Comparison of ENCODE assay signal across 23 cellular contexts in the genomic region with DNA sequence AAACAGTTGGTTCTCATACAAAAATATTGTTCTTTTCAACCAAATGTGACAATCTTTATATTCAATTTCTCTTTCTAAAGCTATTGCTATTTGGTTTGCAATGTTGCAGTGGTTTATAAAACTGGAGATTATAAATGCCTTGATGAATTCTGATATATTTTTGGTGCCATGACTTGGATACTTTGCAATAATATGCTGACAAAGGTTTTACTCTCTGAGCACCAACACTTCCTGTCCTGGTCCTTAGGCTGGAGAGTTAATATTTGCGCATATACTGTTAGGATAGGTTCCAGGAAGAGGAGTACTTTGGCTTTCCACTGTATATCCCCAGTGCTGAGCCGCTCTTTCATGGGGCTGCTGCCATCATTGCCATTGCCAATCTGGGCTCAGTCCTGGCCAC.
"Had no signal": no experiment of that assay in that cellular context is flagged by ENCODE, and none has a peak within 500 bp of the region (broad histone marks: within the 10 kb centered on the region; RNA-seq: fewer than 3 reads in every experiment).

No MANE protein-coding gene starts in this region.

- H3K27ac Mint-ChIP-seq: activated CD4-positive, alpha-beta T cell treated with anti-CD3 and anti-CD28 coated beads for 36 hours; activated naive CD4-positive, alpha-beta T cell treated with anti-CD3 and anti-CD28 coated beads for 36 hours; activated naive CD8-positive, alpha-beta T cell treated with anti-CD3 and anti-CD28 coated beads, Interleukin-2, amount 10 ng/mL, durations not matched to agents 7 days and 5 days; endodermal cell; memory B cell; nephron progenitor cell; stimulated activated naive CD8-positive, alpha-beta T cell treated with anti-CD3 and anti-CD28 coated beads, Interleukin-15, Interleukin-2, amounts not matched to agents 100 ng/mL and 50 ng/mL, for 24 hours had no signal

- H3K4me3 ChIP-seq: coronary artery, esophagus squamous epithelium, gastroesophageal sphincter, pancreas, psoas muscle, right atrium auricular region, thyroid gland had no signal

- DNase-seq: activated CD4-positive, alpha-beta T cell treated with anti-CD3 and anti-CD28 coated beads for 36 hours; activated CD4-positive, alpha-beta T cell treated with anti-CD3 and anti-CD28 coated beads, Interleukin-2, amount 50 U/mL, for 4 hours; activated CD8-positive, alpha-beta memory T cell treated with anti-CD3 and anti-CD28 coated beads, Interleukin-2, amount 50 U/mL, for 48 hours; activated naive CD4-positive, alpha-beta T cell treated with anti-CD3 and anti-CD28 coated beads for 36 hours; activated naive CD8-positive, alpha-beta T cell treated with anti-CD3 and anti-CD28 coated beads, Interleukin-2, amount 10 ng/mL, durations not matched to agents 7 days and 5 days; activated T-cell treated with anti-CD3 and anti-CD28 coated beads, Interleukin-2, amount 50 U/mL, for 4 hours; cerebellar nuclear complex; endodermal cell; esophagus squamous epithelium; head of caudate nucleus; hypothalamus; nephron progenitor cell; pancreas; psoas muscle; stimulated activated CD4-positive, alpha-beta T cell treated with anti-CD3 and anti-CD28 coated beads, Interleukin-4, amount 100 ng/mL, for 24 hours; substantia nigra; T-helper 9 cell; thyroid gland had no signal

- H3K36me3 ChIP-seq: gastroesophageal sphincter, pancreas, right atrium auricular region, thyroid gland had no signal

- H3K27ac ChIP-seq: coronary artery, esophagus squamous epithelium, gastroesophageal sphincter, pancreas, psoas muscle, right atrium auricular region, thyroid gland had no signal

- H3K9me3 ChIP-seq: esophagus squamous epithelium, gastroesophageal sphincter, pancreas, psoas muscle, right atrium auricular region, thyroid gland had no signal

- H3K27me3 Mint-ChIP-seq: activated CD4-positive, alpha-beta T cell treated with anti-CD3 and anti-CD28 coated beads for 36 hours; activated naive CD8-positive, alpha-beta T cell treated with anti-CD3 and anti-CD28 coated beads, Interleukin-2, amount 10 ng/mL, durations not matched to agents 7 days and 5 days; memory B cell; stimulated activated naive CD8-positive, alpha-beta T cell treated with anti-CD3 and anti-CD28 coated beads, Interleukin-15, Interleukin-2, amounts not matched to agents 100 ng/mL and 50 ng/mL, for 24 hours had no signal

- H3K27me3 ChIP-seq: esophagus squamous epithelium, gastroesophageal sphincter, pancreas, right atrium auricular region, thyroid gland had no signal

- H3K9me3 Mint-ChIP-seq: activated naive CD4-positive, alpha-beta T cell treated with anti-CD3 and anti-CD28 coated beads for 36 hours; activated T-cell treated with anti-CD3 and anti-CD28 coated beads, Interleukin-2, amount 50 U/mL, for 4 hours; endodermal cell; memory B cell; nephron progenitor cell had no signal

- H3K4me3 Mint-ChIP-seq: activated CD4-positive, alpha-beta T cell treated with anti-CD3 and anti-CD28 coated beads for 36 hours; activated naive CD4-positive, alpha-beta T cell treated with anti-CD3 and anti-CD28 coated beads for 36 hours; activated naive CD8-positive, alpha-beta T cell treated with anti-CD3 and anti-CD28 coated beads, Interleukin-2, amount 10 ng/mL, durations not matched to agents 7 days and 5 days; activated T-cell treated with anti-CD3 and anti-CD28 coated beads, Interleukin-2, amount 50 U/mL, for 4 hours; endodermal cell; memory B cell; nephron progenitor cell; stimulated activated naive CD8-positive, alpha-beta T cell treated with anti-CD3 and anti-CD28 coated beads, Interleukin-15, Interleukin-2, amounts not matched to agents 100 ng/mL and 50 ng/mL, for 24 hours had no signal

- ATAC-seq: activated CD4-positive, alpha-beta T cell treated with anti-CD3 and anti-CD28 coated beads for 36 hours; activated T-cell treated with anti-CD3 and anti-CD28 coated beads, Interleukin-2, amount 50 U/mL, for 4 hours; gastroesophageal sphincter; pancreas; psoas muscle had no signal
